ENCODE assay signal across 1 cellular context in genomic region chr20:23453944-23454543, GRCh38.
TF ChIP-seq lines count a peak whose summit lies in the region.

No MANE protein-coding gene starts in this region.

TF ChIP-seq in H1, 55 proteins besides CTCF, POLR2A, EP300 and RAD21 (continued from another document):
- TF ChIP-seq PHF8 (conservative IDR thresholded peaks at IDR 0.05; ENCODE audit: low read depth, low read length) (no peak), JUN (IDR thresholded peaks at IDR 0.05; ENCODE audit: low read depth, low read length) (no peak), TCF12 (IDR thresholded peaks at IDR 0.05; ENCODE audit: low read depth, low read length) (no peak), ASH2L (IDR thresholded peaks at IDR 0.05; ENCODE audit: low read length) (no peak), KDM4A (IDR thresholded peaks at IDR 0.05; ENCODE audit: low read depth, low read length, severe bottlenecking) (no peak), EZH2 (IDR thresholded peaks at IDR 0.05; ENCODE audit: low read depth, low read length, severe bottlenecking) (no peak), FOSL1 (IDR thresholded peaks at IDR 0.05; ENCODE audit: insufficient read depth, low read depth, low read length) (no peak), RXRA (IDR thresholded peaks at IDR 0.05; ENCODE audit: insufficient read depth, low read depth, low read length) (no peak), YY1 (IDR thresholded peaks at IDR 0.05; ENCODE audit: low read depth, low read length) (no peak)
- TF ChIP-seq, protein P1, sequence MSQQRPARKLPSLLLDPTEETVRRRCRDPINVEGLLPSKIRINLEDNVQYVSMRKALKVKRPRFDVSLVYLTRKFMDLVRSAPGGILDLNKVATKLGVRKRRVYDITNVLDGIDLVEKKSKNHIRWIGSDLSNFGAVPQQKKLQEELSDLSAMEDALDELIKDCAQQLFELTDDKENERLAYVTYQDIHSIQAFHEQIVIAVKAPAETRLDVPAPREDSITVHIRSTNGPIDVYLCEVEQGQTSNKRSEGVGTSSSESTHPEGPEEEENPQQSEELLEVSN (IDR thresholded peaks at IDR 0.05): no peak
TF ChIP-seq in H1: peak in this region for 0.
